22 cellular contexts compared by ENCODE assay signal in genomic region chr6:28743271-28743789, GRCh38.
A peak's percentile ranks its signal among the peaks of the same experiment; 100 is the strongest.
DNase-seq lines count a peak whose midpoint lies in the region; ATAC-seq, FAIRE-seq and TF ChIP-seq lines count a peak whose summit lies in the region.
"Had no signal": no experiment of that assay in that cellular context is flagged by ENCODE, and none has a peak within 500 bp of the region (broad histone marks: within the 10 kb centered on the region; RNA-seq: fewer than 3 reads in every experiment).

No MANE protein-coding gene starts in this region.

- H3K27me3 Mint-ChIP-seq in GM23338 (ENCODE audit: insufficient read depth, low read depth, poor library complexity), result peaks cover 58% of the 10 kb centered on the region

- TF ChIP-seq CTCF in GM23338 (conservative IDR thresholded peaks at IDR 0.05; ENCODE audit: low read depth in 2 of 2), result no peak
- TF ChIP-seq CTCF in LNCaP clone FGC (IDR thresholded peaks at IDR 0.05; ENCODE audit: control insufficient read depth, extremely low read depth, insufficient read depth), result no peak
- TF ChIP-seq CTCF in keratinocyte (optimal IDR thresholded peaks at IDR 0.05 in 1 of 3, IDR thresholded peaks at IDR 0.05 in 1 of 3, conservative IDR thresholded peaks at IDR 0.05 in 1 of 3; ENCODE audit: extremely low read depth in 1 of 3, insufficient read depth in 2 of 3, low read length in 3 of 3), result no peak

- peaks cover 3% of the 10 kb centered on the region; the same call in 2 of the 3 replicates for H3K36me3 Mint-ChIP-seq in GM23338 (ENCODE audit: low read depth)

- H3K27me3 ChIP-seq in GM23338 (ENCODE audit: insufficient read depth), result peaks cover 85% of the 10 kb centered on the region
- H3K27me3 ChIP-seq in ectodermal cell (ENCODE audit: control insufficient read depth, insufficient read depth, low read length, poor library complexity, severe bottlenecking), result peaks cover 63% of the 10 kb centered on the region
- H3K27me3 ChIP-seq in keratinocyte (ENCODE audit: control insufficient read depth, extremely low read depth, insufficient read depth, low read length), result peaks cover 17% of the 10 kb centered on the region
- H3K27me3 ChIP-seq: SJCRH30 had no signal

- peak overlapping the region; percentile 80 for H2AFZ ChIP-seq in GM23338
- peak overlapping the region; percentile 53 for H2AFZ ChIP-seq in keratinocyte (ENCODE audit: control insufficient read depth, low read length)
- H2AFZ ChIP-seq: parathyroid adenoma had no signal

- H3K4me1 ChIP-seq in GM23338 (ENCODE audit: insufficient read depth) (peaks cover 21% of the 10 kb centered on the region), ectodermal cell (ENCODE audit: control insufficient read depth, insufficient read depth, low read length) (no peaks in the 10 kb centered on the region), keratinocyte (ENCODE audit: control insufficient read depth, extremely low read depth, insufficient read depth, low read length) (peaks cover 12% of the 10 kb centered on the region)
- H3K4me1 ChIP-seq: parathyroid adenoma, SJCRH30 had no signal

- H4K20me1 ChIP-seq in GM23338 (replicated peaks; ENCODE audit: insufficient read depth) (no peaks in the 10 kb centered on the region), keratinocyte (ENCODE audit: control insufficient read depth, extremely low read depth, insufficient read depth, low read length) (no peaks in the 10 kb centered on the region)

- H3K4me1 Mint-ChIP-seq in GM23338, result peaks cover 14% of the 10 kb centered on the region; the same call in 2 of the 3 replicates

- H3K36me3 ChIP-seq in GM23338 (ENCODE audit: insufficient read depth), result no peaks in the 10 kb centered on the region
- H3K36me3 ChIP-seq in ectodermal cell (ENCODE audit: control insufficient read depth, insufficient read depth, low read length), result no peaks in the 10 kb centered on the region
- no peaks in the 10 kb centered on the region for H3K36me3 ChIP-seq in keratinocyte (ENCODE audit: control insufficient read depth in 2 of 2, extremely low read depth in 1 of 2, insufficient read depth in 2 of 2, low read length in 2 of 2)
- H3K36me3 ChIP-seq: SJCRH30, thoracic aorta had no signal

- no peak for FAIRE-seq in keratinocyte (lab: Jason Lieb, UNC)

- H3F3A ChIP-seq in GM23338 (replicated peaks; ENCODE audit: low read depth), result peaks cover 8% of the 10 kb centered on the region

- no peaks in the 10 kb centered on the region for H3K9me2 ChIP-seq in GM23338 (ENCODE audit: insufficient read depth)

- ATAC-seq in GM23338 (peak; percentile 23), GM18868 (IDR thresholded peaks at IDR 0.05; ENCODE audit: unreplicated experiment) (no peak), HG03469 (IDR thresholded peaks at IDR 0.05; ENCODE audit: unreplicated experiment) (no peak)
- ATAC-seq: left ventricle myocardium superior had no signal

- H3K9me3 ChIP-seq in ectodermal cell (ENCODE audit: control insufficient read depth, low read length), result no peaks in the 10 kb centered on the region
- H3K9me3 ChIP-seq in keratinocyte (ENCODE audit: control insufficient read depth, low read depth, low read length), result no peaks in the 10 kb centered on the region
- H3K9me3 ChIP-seq: SJCRH30, thoracic aorta had no signal

- no peaks in the 10 kb centered on the region for H3K79me2 ChIP-seq in GM23338 (replicated peaks; ENCODE audit: insufficient read depth)
- H3K79me2 ChIP-seq in keratinocyte (ENCODE audit: control insufficient read depth, insufficient read depth, low read length), result no peaks in the 10 kb centered on the region
- H3K79me2 ChIP-seq: parathyroid adenoma had no signal

- H3K9me1 ChIP-seq in keratinocyte (ENCODE audit: control insufficient read depth, extremely low read depth, insufficient read depth, low read length), result no peaks in the 10 kb centered on the region

- H3K27ac ChIP-seq in GM23338 (ENCODE audit: low read depth), result no peak overlapping the region
- no peak overlapping the region for H3K27ac ChIP-seq in ectodermal cell (ENCODE audit: insufficient read depth, low read depth, low read length, poor library complexity, severe bottlenecking)
- H3K27ac ChIP-seq in keratinocyte (ENCODE audit: control insufficient read depth, insufficient read depth, low read length), result no peak overlapping the region
- H3K27ac ChIP-seq: dorsolateral prefrontal cortex, parathyroid adenoma, SJCRH30, skin epidermis, thoracic aorta had no signal

- peak overlapping the region; percentile 78 for H3K4me3 ChIP-seq in GM23338
- H3K4me3 ChIP-seq in LNCaP clone FGC (ENCODE audit: low read depth, low read length), result peak overlapping the region; percentile 43
- H3K4me3 ChIP-seq in ectodermal cell (ENCODE audit: insufficient read depth, low read depth, low read length), result peak overlapping the region; percentile 42
- H3K4me3 ChIP-seq in keratinocyte (ENCODE audit: control insufficient read depth in 2 of 3, extremely low read depth in 1 of 3, insufficient read depth in 2 of 3, low read depth in 1 of 3, low read length in 3 of 3), result peak overlapping the region; percentile 23 to 68 (median 65)
- H3K4me3 ChIP-seq: dorsolateral prefrontal cortex, SJCRH30, skin epidermis, thoracic aorta had no signal

- dilution Hi-C loops in keratinocyte (cut with MboI; ENCODE audit: extremely low pct_ligation_motif_present, low sequenced_read_pairs), result no loop called here

- peak overlapping the region; percentile 7 for H3K9ac ChIP-seq in keratinocyte (ENCODE audit: control insufficient read depth, extremely low read depth, insufficient read depth, low read length)
- H3K9ac ChIP-seq: parathyroid adenoma had no signal

- peaks cover 9% of the 10 kb centered on the region; the same call in 2 of the 3 replicates for H3K9me3 Mint-ChIP-seq in GM23338

- no peak overlapping the region for H3K27ac Mint-ChIP-seq in GM23338

- 12 to 15% methylated on average over 7 to 10 of the region's 10 CpGs for WGBS in ectodermal cell, 2 experiments

- DNase-seq in GM23338 (ENCODE audit: low spot score) (no peak), LNCaP clone FGC (ENCODE audit: low read depth) (no peak), keratinocyte (ENCODE audit: low read depth, low spot score) (no peak), NCI-H1694 (lab: John Stamatoyannopoulos, UW) (no peak), NCI-H2107 treated with DMSO at 0.1 percent for 48 hours (lab: John Stamatoyannopoulos, UW; ENCODE audit: unreplicated experiment) (no peak)
- DNase-seq: activated CD4-positive, alpha-beta T cell treated with anti-CD3 and anti-CD28 coated beads, Interleukin-2, amount 50 U/mL, for 4 hours; activated T-cell treated with anti-CD3 and anti-CD28 coated beads, Interleukin-2, amount 50 U/mL, for 1 hour; dorsolateral prefrontal cortex; GDM1; hippocampal formation; Kasumi-1; left ventricle myocardium superior; NCI-H1436 treated with DMSO at 0.1 percent for 48 hours; NCI-H345 had no signal

- H3K4me2 ChIP-seq in GM23338, result peak overlapping the region; percentile 91
- H3K4me2 ChIP-seq in keratinocyte (ENCODE audit: control insufficient read depth, extremely low read depth, insufficient read depth, low read depth, low read length), result peak overlapping the region; percentile 88

- peak overlapping the region; percentile 91 for H3K4me3 Mint-ChIP-seq in GM23338
- H3K4me3 Mint-ChIP-seq: activated naive CD8-positive, alpha-beta T cell had no signal

TF ChIP-seq in GM23338, 12 proteins besides CTCF, POLR2A, EP300 and RAD21 (continues in another document):
- TF ChIP-seq EZH2 (IDR thresholded peaks at IDR 0.05; ENCODE audit: low read depth, unreplicated experiment) (no peak), ZNF331 (CRISPR knock-in tag; IDR thresholded peaks at IDR 0.05; ENCODE audit: low read depth) (no peak), JUNB (IDR thresholded peaks at IDR 0.05; ENCODE audit: unreplicated experiment) (no peak)
